In genomic region chr18:40413160-40413559, GRCh38 we compare ENCODE assay signal across 9 cellular contexts.
A peak's percentile ranks its signal among the peaks of the same experiment; 100 is the strongest.
DNase-seq lines count a peak whose midpoint lies in the region; ATAC-seq and TF ChIP-seq lines count a peak whose summit lies in the region.
"Had no signal": no experiment of that assay in that cellular context is flagged by ENCODE, and none has a peak within 500 bp of the region (broad histone marks: within the 10 kb centered on the region; RNA-seq: fewer than 3 reads in every experiment).

No MANE protein-coding gene starts in this region.

- no peak overlapping the region for H3K4me3 ChIP-seq in BJ (ENCODE audit: low read depth, low read length)

- ATAC-seq in SK-N-SH treated with all-trans-retinoic acid at 6 μM for 48 hours: peak; percentile 93
- ATAC-seq in GM18907 (IDR thresholded peaks at IDR 0.05; ENCODE audit: unreplicated experiment): no peak
- ATAC-seq in HG02870 (IDR thresholded peaks at IDR 0.05; ENCODE audit: unreplicated experiment): no peak
- no peak for ATAC-seq in HG02852 (IDR thresholded peaks at IDR 0.05; ENCODE audit: unreplicated experiment)

- CTCF ChIA-PET in BJ (lab: Yijun Ruan, JAX): interaction anchor here (0.6 to 1.5 kb wide), 2 partner anchors 11 to 21 kb away, joined by 3 read pairs; no protein-coding TSS in a partner anchor

- DNase-seq in BJ (ENCODE audit: low read depth) (no peak), NCI-H1092 treated with DMSO at 0.1 percent for 48 hours (lab: John Stamatoyannopoulos, UW) (peak; percentile 66), inferior parietal cortex (ENCODE audit: extremely low spot score) (peak; percentile 65), SIG-M5 (lab: John Stamatoyannopoulos, UW) (no peak)
- DNase-seq: activated CD4-positive, alpha-beta memory T cell treated with anti-CD3 and anti-CD28 coated beads for 36 hours had no signal

- TF ChIP-seq CTCF in BJ (IDR thresholded peaks at IDR 0.05; ENCODE audit: insufficient read depth, low read depth, low read length): peak; percentile 45

- POLR2A ChIA-PET in BJ (lab: Charles Lee): no interaction called here

- no peaks in the 10 kb centered on the region for H3K27me3 ChIP-seq in BJ (ENCODE audit: control insufficient read depth, insufficient read depth, low read length)

- no peaks in the 10 kb centered on the region for H3K36me3 ChIP-seq in BJ (ENCODE audit: control insufficient read depth, insufficient read depth, low read length)

TF ChIP-seq in SK-N-SH treated with all-trans-retinoic acid at 6 μM for 48 hours, 23 proteins besides CTCF, POLR2A, EP300 and RAD21:
- TF ChIP-seq SNAI2 (CRISPR knock-in tag; IDR thresholded peaks at IDR 0.05): no peak
- TF ChIP-seq, protein P1, sequence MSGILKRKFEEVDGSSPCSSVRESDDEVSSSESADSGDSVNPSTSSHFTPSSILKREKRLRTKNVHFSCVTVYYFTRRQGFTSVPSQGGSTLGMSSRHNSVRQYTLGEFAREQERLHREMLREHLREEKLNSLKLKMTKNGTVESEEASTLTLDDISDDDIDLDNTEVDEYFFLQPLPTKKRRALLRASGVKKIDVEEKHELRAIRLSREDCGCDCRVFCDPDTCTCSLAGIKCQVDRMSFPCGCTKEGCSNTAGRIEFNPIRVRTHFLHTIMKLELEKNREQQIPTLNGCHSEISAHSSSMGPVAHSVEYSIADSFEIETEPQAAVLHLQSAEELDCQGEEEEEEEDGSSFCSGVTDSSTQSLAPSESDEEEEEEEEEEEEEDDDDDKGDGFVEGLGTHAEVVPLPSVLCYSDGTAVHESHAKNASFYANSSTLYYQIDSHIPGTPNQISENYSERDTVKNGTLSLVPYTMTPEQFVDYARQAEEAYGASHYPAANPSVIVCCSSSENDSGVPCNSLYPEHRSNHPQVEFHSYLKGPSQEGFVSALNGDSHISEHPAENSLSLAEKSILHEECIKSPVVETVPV (CRISPR knock-in tag; IDR thresholded peaks at IDR 0.05): no peak
- TF ChIP-seq ZFP3 (CRISPR knock-in tag; IDR thresholded peaks at IDR 0.05): no peak
- TF ChIP-seq PPARA (CRISPR knock-in tag; IDR thresholded peaks at IDR 0.05; ENCODE audit: borderline replicate concordance): no peak
- no peak for TF ChIP-seq RARB (CRISPR knock-in tag; IDR thresholded peaks at IDR 0.05)
- no peak for TF ChIP-seq PATZ1 (CRISPR knock-in tag; IDR thresholded peaks at IDR 0.05; ENCODE audit: borderline replicate concordance)
- TF ChIP-seq ZNF8 (CRISPR knock-in tag; IDR thresholded peaks at IDR 0.05): no peak
- no peak for TF ChIP-seq ZFP30 (CRISPR knock-in tag; IDR thresholded peaks at IDR 0.05)
- TF ChIP-seq, protein P2, sequence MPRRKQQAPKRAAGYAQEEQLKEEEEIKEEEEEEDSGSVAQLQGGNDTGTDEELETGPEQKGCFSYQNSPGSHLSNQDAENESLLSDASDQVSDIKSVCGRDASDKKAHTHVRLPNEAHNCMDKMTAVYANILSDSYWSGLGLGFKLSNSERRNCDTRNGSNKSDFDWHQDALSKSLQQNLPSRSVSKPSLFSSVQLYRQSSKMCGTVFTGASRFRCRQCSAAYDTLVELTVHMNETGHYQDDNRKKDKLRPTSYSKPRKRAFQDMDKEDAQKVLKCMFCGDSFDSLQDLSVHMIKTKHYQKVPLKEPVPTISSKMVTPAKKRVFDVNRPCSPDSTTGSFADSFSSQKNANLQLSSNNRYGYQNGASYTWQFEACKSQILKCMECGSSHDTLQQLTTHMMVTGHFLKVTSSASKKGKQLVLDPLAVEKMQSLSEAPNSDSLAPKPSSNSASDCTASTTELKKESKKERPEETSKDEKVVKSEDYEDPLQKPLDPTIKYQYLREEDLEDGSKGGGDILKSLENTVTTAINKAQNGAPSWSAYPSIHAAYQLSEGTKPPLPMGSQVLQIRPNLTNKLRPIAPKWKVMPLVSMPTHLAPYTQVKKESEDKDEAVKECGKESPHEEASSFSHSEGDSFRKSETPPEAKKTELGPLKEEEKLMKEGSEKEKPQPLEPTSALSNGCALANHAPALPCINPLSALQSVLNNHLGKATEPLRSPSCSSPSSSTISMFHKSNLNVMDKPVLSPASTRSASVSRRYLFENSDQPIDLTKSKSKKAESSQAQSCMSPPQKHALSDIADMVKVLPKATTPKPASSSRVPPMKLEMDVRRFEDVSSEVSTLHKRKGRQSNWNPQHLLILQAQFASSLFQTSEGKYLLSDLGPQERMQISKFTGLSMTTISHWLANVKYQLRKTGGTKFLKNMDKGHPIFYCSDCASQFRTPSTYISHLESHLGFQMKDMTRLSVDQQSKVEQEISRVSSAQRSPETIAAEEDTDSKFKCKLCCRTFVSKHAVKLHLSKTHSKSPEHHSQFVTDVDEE (CRISPR knock-in tag; IDR thresholded peaks at IDR 0.05): no peak
- TF ChIP-seq OSR1 (CRISPR knock-in tag; IDR thresholded peaks at IDR 0.05): no peak
- TF ChIP-seq ZNF70 (CRISPR knock-in tag; IDR thresholded peaks at IDR 0.05): no peak
- no peak for TF ChIP-seq ZC3H10 (CRISPR knock-in tag; IDR thresholded peaks at IDR 0.05)
- no peak for TF ChIP-seq ARNTL (CRISPR knock-in tag; IDR thresholded peaks at IDR 0.05; ENCODE audit: borderline replicate concordance, low read depth)

Comparison
In these comparisons a context has a peak if more than half of its experiments do, and no peak if none do; other contexts are left out.
1. DNase-seq: peak in NCI-H1092 treated with DMSO at 0.1 percent for 48 hours (single experiment) and inferior parietal cortex (single experiment); none in BJ (single experiment) and SIG-M5 (single experiment).